Comparison of ENCODE assay signal across 9 cellular contexts in the genomic region with DNA sequence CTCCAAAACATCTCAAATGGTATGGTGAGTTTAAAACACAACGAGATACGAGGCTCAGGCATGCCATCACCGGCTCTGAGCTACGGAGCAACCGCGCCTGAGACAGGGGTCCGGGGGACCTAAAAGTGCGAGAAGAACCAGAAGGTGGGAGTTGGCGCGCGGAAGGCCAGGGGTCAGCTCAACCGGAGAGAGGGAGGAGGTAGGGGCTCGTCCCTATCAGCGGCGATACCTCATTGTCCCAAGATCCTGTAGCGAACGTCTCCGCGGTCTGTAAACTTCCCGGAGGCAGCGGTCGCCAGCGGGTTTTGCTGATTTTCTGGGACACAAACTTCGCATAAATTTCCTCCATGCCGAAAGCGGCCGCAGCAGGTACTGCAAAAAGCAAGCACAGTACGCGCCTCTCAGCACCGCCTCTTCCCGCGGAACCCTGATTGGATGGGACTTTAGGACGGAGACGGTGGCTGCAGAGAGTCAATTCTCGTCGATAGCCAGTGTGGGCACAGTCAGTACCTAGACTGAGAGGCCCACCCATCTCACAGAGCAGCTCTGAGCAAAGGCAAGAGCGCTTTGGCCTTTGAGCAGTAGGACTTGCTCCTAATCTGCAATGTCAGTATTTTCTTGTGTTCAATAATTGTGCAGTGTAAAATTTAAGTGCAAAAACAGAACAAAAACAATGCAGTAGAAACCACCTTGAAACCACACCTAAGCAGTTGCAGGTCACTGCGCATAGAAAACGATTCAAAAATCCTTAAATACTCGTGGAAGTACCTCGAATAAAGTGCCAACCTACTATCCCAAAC. TPM values are rescaled to one million over a fixed set of nuclear protein-coding genes. Genes with fewer than 3 reads are reported as not detected.
DNase-seq lines count a peak whose midpoint lies in the region; ATAC-seq, FAIRE-seq and TF ChIP-seq lines count a peak whose summit lies in the region.
"Had no signal": no experiment of that assay in that cellular context is flagged by ENCODE, and none has a peak within 500 bp of the region (broad histone marks: within the 10 kb centered on the region; RNA-seq: fewer than 3 reads in every experiment).

A gene with protein sequence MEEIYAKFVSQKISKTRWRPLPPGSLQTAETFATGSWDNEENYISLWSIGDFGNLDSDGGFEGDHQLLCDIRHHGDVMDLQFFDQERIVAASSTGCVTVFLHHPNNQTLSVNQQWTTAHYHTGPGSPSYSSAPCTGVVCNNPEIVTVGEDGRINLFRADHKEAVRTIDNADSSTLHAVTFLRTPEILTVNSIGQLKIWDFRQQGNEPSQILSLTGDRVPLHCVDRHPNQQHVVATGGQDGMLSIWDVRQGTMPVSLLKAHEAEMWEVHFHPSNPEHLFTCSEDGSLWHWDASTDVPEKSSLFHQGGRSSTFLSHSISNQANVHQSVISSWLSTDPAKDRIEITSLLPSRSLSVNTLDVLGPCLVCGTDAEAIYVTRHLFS (minus strand): TSS at position 383 of the 800 bp plus-strand sequence. CDS start 34 bp downstream, at position 349.

- H3K36me3 ChIP-seq in kidney (ENCODE audit: control insufficient read depth in 1 of 2, insufficient read depth in 2 of 2, low read length in 2 of 2): peaks cover 0 to 3% of the 10 kb centered on the region in 2 donors

- FAIRE-seq in kidney (lab: Jason Lieb, UNC): no peak
- FAIRE-seq: colon had no signal

- peak within 1 kb of the TSS; percentile 20 to 71 for H3K9ac ChIP-seq in kidney (ENCODE audit: low read length in 2 of 2)

- TF ChIP-seq CTCF in kidney (IDR thresholded peaks at IDR 0.05; ENCODE audit: borderline replicate concordance, extremely low read depth, insufficient read depth): peak; percentile 55

- H3K4me1 Mint-ChIP-seq in central memory CD8-positive, alpha-beta T cell: peaks cover 26% of the 10 kb centered on the region

- H3K27me3 Mint-ChIP-seq in central memory CD8-positive, alpha-beta T cell: no peaks in the 10 kb centered on the region

- H3K4me1 ChIP-seq in kidney (ENCODE audit: control insufficient read depth in 1 of 2, insufficient read depth in 1 of 2, low read depth in 1 of 2, low read length in 2 of 2): peaks cover 7 to 8% of the 10 kb centered on the region in 2 donors

- intact Hi-C loops in kidney (cut with DNase I): no loop called here

- no peaks in the 10 kb centered on the region for H3K9me3 ChIP-seq in kidney (ENCODE audit: control insufficient read depth in 1 of 2, low read length in 2 of 2)

- ATAC-seq in GM18873 (IDR thresholded peaks at IDR 0.05; ENCODE audit: low FRiP score, unreplicated experiment) (peak; percentile 63), HG03159 (IDR thresholded peaks at IDR 0.05; ENCODE audit: unreplicated experiment) (peak; percentile 58)
- ATAC-seq in central memory CD8-positive, alpha-beta T cell (replicated peaks; ENCODE audit: extremely low read depth, poor library complexity, severe bottlenecking): peak; percentile 70

- H3K4me3 Mint-ChIP-seq in central memory CD8-positive, alpha-beta T cell: peak within 1 kb of the TSS; percentile 98

- DNase-seq in AG08396 (ENCODE audit: low spot score): peak; percentile 90
- peak; percentile 74 for DNase-seq in NCI-H2227 treated with DMSO at 0.1 percent for 48 hours (lab: John Stamatoyannopoulos, UW)
- peak; percentile 78 to 90 (median 83) for DNase-seq in activated CD4-positive, CD25-positive, alpha-beta regulatory T cell (lab: John Stamatoyannopoulos, UW)
- DNase-seq in central memory CD8-positive, alpha-beta T cell (ENCODE audit: low spot score in 2 of 2): peak; percentile 81 to 83
- DNase-seq in kidney: peak; percentile 95
- DNase-seq in stimulated activated CD4-positive, alpha-beta T cell treated with anti-CD3 and anti-CD28 coated beads, Interleukin-15, amount 100 ng/mL, for 24 hours: peak; percentile 96

- no peaks in the 10 kb centered on the region for H3K9me3 Mint-ChIP-seq in central memory CD8-positive, alpha-beta T cell

- peak within 1 kb of the TSS in 1 of 2 donors; percentile 26 for H3K27ac ChIP-seq in kidney (ENCODE audit: low read depth in 2 of 2, low read length in 2 of 2)

- peaks cover 43% of the 10 kb centered on the region for H3K36me3 Mint-ChIP-seq in central memory CD8-positive, alpha-beta T cell (ENCODE audit: insufficient read depth)

- H3K4me3 ChIP-seq in kidney (ENCODE audit: low read length in 2 of 2): peak within 1 kb of the TSS; percentile 80 to 91

- peak within 1 kb of the TSS; percentile 96 for H3K27ac Mint-ChIP-seq in central memory CD8-positive, alpha-beta T cell (ENCODE audit: low read depth)

RNA-seq across cellular contexts. Expression of the gene that starts here (rescaled TPM):
- total RNA-seq in kidney: 36.1 TPM
- polyA plus RNA-seq in kidney (ENCODE audit: insufficient read depth, low read depth, low replicate concordance): 9.9 TPM
